8 cellular contexts compared by ENCODE assay signal in the genomic region with DNA sequence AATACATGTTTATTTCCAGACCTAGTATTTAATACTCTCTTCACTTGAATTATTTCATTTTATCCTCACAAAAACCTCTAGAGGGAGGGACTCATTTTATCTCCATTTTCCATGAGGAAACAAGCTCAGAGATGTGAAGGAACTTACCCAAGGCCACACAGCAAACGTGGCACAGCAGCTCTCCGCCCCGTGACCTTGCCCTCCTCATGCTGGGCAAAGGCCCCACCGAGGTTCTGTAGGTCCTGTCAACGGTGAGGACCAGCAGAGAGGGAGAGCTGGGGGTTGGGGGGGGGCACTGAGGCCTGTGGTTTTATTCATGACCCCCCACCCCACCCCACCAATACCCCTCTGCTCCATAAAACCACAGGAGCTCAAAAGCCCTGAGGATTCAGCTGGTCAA. TPM values are rescaled to one million over a fixed set of nuclear protein-coding genes. Genes with fewer than 3 reads are reported as not detected.
A peak's percentile ranks its signal among the peaks of the same experiment; 100 is the strongest.
DNase-seq lines count a peak whose midpoint lies in the region; ATAC-seq, FAIRE-seq and TF ChIP-seq lines count a peak whose summit lies in the region.

No MANE protein-coding gene starts in this region.

- H3K4me1 ChIP-seq in A549 (peaks cover 34% of the 10 kb centered on the region), IMR-90 (ENCODE audit: control insufficient read depth, insufficient read depth, low read length) (peaks cover 44% of the 10 kb centered on the region), muscle layer of duodenum (ENCODE audit: control insufficient read depth in 1 of 2, insufficient read depth in 2 of 2, low read length in 2 of 2) (peaks cover 28 to 57% of the 10 kb centered on the region in 2 donors)

- DNase-seq in A549 (ENCODE audit: low read depth in 1 of 2, low spot score in 1 of 2): no peak
- no peak for DNase-seq in IMR-90
- no peak for DNase-seq in GM10266 (ENCODE audit: extremely low spot score)
- DNase-seq in activated CD4-positive, CD25-positive, alpha-beta regulatory T cell (lab: John Stamatoyannopoulos, UW): no peak

- H4K5ac ChIP-seq in IMR-90 (ENCODE audit: low read depth, low read length): peak overlapping the region; percentile 49

- peaks cover 29% of the 10 kb centered on the region for H3K9me1 ChIP-seq in IMR-90 (ENCODE audit: insufficient read depth, low read length)

- ATAC-seq in A549 (no peak), IMR-90 (ENCODE audit: low read depth) (no peak), GM19397 (IDR thresholded peaks at IDR 0.05; ENCODE audit: unreplicated experiment) (no peak), GM21381 (IDR thresholded peaks at IDR 0.05; ENCODE audit: unreplicated experiment) (no peak)

- peak overlapping the region; percentile 88 for H4K91ac ChIP-seq in IMR-90 (ENCODE audit: insufficient read depth, low read depth, low read length)

- dilution Hi-C loops in IMR-90 (cut with HindIII; ENCODE audit: low sequenced_read_pairs, unreplicated experiment): no loop called here

- no peaks in the 10 kb centered on the region for H3K9me3 ChIP-seq in A549
- H3K9me3 ChIP-seq in IMR-90 (ENCODE audit: control insufficient read depth, insufficient read depth, low read length): no peaks in the 10 kb centered on the region
- H3K9me3 ChIP-seq in muscle layer of duodenum (ENCODE audit: control insufficient read depth in 1 of 2, low read length in 2 of 2): no peaks in the 10 kb centered on the region

- H4K20me1 ChIP-seq in IMR-90 (ENCODE audit: insufficient read depth, low read length): peaks cover 25% of the 10 kb centered on the region; the same call in 1 of the 2 replicates

- peaks cover 12% of the 10 kb centered on the region for H3K36me3 ChIP-seq in IMR-90 (ENCODE audit: control insufficient read depth, insufficient read depth, low read length)
- H3K36me3 ChIP-seq in muscle layer of duodenum (ENCODE audit: control insufficient read depth in 1 of 2, insufficient read depth in 2 of 2, low read length in 2 of 2): peaks cover 0 to 3% of the 10 kb centered on the region in 2 donors

- CTCF ChIA-PET in A549 (lab: Yijun Ruan, JAX) (interaction anchor here (0.6 to 11.5 kb wide), 7 partner anchors 13 to 461 kb away, joined by 3 to 96 read pairs (median 13); partner anchors contain the start of gene DSN1), IMR-90 (lab: Yijun Ruan, JAX) (interaction anchor here (0.6 to 1.0 kb wide), 2 partner anchors 26 to 50 kb away, joined by 3 read pairs; no protein-coding TSS in a partner anchor)

- H2BK20ac ChIP-seq in IMR-90 (ENCODE audit: low read depth, low read length): peak overlapping the region; percentile 47; the same call in 1 of the 2 replicates

- peak overlapping the region; percentile 16; the same call in 1 of the 2 replicates for H3K56ac ChIP-seq in IMR-90 (ENCODE audit: extremely low read depth, insufficient read depth, low read length)

- no peak for FAIRE-seq in A549 (lab: Jason Lieb, UNC)

- TF ChIP-seq POLR2A in A549 (IDR thresholded peaks at IDR 0.05; ENCODE audit: low read length) (no peak), IMR-90 (IDR thresholded peaks at IDR 0.05; ENCODE audit: low read depth, low read length) (no peak)

- H3K9ac ChIP-seq in IMR-90 (ENCODE audit: low read depth, low read length): peak overlapping the region; percentile 43

- H2AK5ac ChIP-seq in IMR-90 (ENCODE audit: low read depth, low read length): peak overlapping the region; percentile 97

- peak overlapping the region; percentile 89 for H2BK5ac ChIP-seq in IMR-90 (ENCODE audit: low read depth, low read length, poor library complexity, severe bottlenecking)

- POLR2A ChIA-PET in A549 (lab: Yijun Ruan, JAX): interaction anchor here (0.5 to 1.4 kb wide), 6 partner anchors 21 to 1666 kb away, joined by 3 to 9 read pairs (median 4); partner anchors contain the start of gene SCAND1
- POLR2A ChIA-PET in IMR-90 (lab: Charles Lee; ENCODE audit: unreplicated experiment): interaction anchor here (1.2 kb wide), 1 partner anchor 25 kb away, joined by 4 read pairs; no protein-coding TSS in a partner anchor

- peak overlapping the region; percentile 92 for H2AK9ac ChIP-seq in IMR-90 (replicated peaks; ENCODE audit: low read depth, low read length, poor library complexity)

- no TSS peak for BruUV-seq in IMR-90 (replicated peaks; lab: Mats Ljungman, UMichigan)

- 67% methylated on average over 5 of the region's 5 CpGs for WGBS in A549 (ENCODE audit: missing lambda C conversion rate)
- no CpG with 5 or more reads among the region's 5 CpGs for WGBS in IMR-90 (ENCODE audit: extremely low coverage in 2 of 2, insufficient read length in 1 of 2), 2 experiments

- H3K4ac ChIP-seq in IMR-90 (ENCODE audit: low read depth, low read length): peak overlapping the region; percentile 95

- TF ChIP-seq RAD21 in A549 (conservative IDR thresholded peaks at IDR 0.05 in 1 of 2, IDR thresholded peaks at IDR 0.05 in 1 of 2) (no peak), IMR-90 (IDR thresholded peaks at IDR 0.05; ENCODE audit: low read length) (no peak)

- H3K27me3 Mint-ChIP-seq in brain: peaks cover 4% of the 10 kb centered on the region

- H4K8ac ChIP-seq in IMR-90 (ENCODE audit: low read depth in 2 of 2, low read length in 2 of 2): peak overlapping the region; percentile 69 to 90

- H3K4me3 ChIP-seq in A549 (peak overlapping the region; percentile 33), IMR-90 (ENCODE audit: insufficient read depth, low read depth, low read length) (no peak overlapping the region), muscle layer of duodenum (ENCODE audit: low read depth in 1 of 2, low read length in 2 of 2) (peak overlapping the region in 1 of 2 donors; percentile 30)

- H3K27ac ChIP-seq in A549 (peak overlapping the region; percentile 87 to 92), IMR-90 (ENCODE audit: insufficient read depth, low read length) (peak overlapping the region; percentile 86), muscle layer of duodenum (ENCODE audit: low read length) (peak overlapping the region; percentile 74)

- H2AFZ ChIP-seq in IMR-90 (replicated peaks; ENCODE audit: low read length, poor library complexity): peak overlapping the region; percentile 84

- peaks cover 45% of the 10 kb centered on the region for H3K36me3 Mint-ChIP-seq in brain

- peak overlapping the region; percentile 50 for H3K18ac ChIP-seq in IMR-90 (ENCODE audit: low read depth, low read length)

- peaks cover 48 to 79% of the 10 kb centered on the region in 2 experiments for H3K79me1 ChIP-seq in IMR-90 (ENCODE audit: low read depth in 1 of 2, low read length in 2 of 2)

- peak overlapping the region in 4 of 5 experiments; percentile 55 to 96 (median 76) for H3K27ac Mint-ChIP-seq in brain

- H3K14ac ChIP-seq in IMR-90 (replicated peaks; ENCODE audit: low read depth, low read length): peak overlapping the region; percentile 85

- H3K27me3 ChIP-seq in IMR-90 (ENCODE audit: control insufficient read depth, insufficient read depth, low read length): no peaks in the 10 kb centered on the region
- no peaks in the 10 kb centered on the region for H3K27me3 ChIP-seq in muscle layer of duodenum (ENCODE audit: low read depth, low read length)

- TF ChIP-seq EP300 in A549 (IDR thresholded peaks at IDR 0.05): no peak

- peak overlapping the region; percentile 93 for H3K4me2 ChIP-seq in A549
- peak overlapping the region; percentile 19; the same call in 1 of the 2 replicates for H3K4me2 ChIP-seq in IMR-90 (ENCODE audit: low read depth, low read length)

- peak overlapping the region in 2 of 5 experiments; percentile 71 to 82 for H3K4me3 Mint-ChIP-seq in brain

- TF ChIP-seq CTCF in A549 (IDR thresholded peaks at IDR 0.05) (no peak), IMR-90 (conservative IDR thresholded peaks at IDR 0.05; ENCODE audit: low read depth, low read length) (no peak), brain (conservative IDR thresholded peaks at IDR 0.05) (no peak), GM10266 (IDR thresholded peaks at IDR 0.05; ENCODE audit: control insufficient read depth, insufficient read depth, low read depth, missing control alignments) (no peak)

- peak overlapping the region; percentile 82 for H2BK120ac ChIP-seq in IMR-90 (ENCODE audit: low read depth, low read length)

- peak overlapping the region; percentile 67 for H3K23ac ChIP-seq in IMR-90 (ENCODE audit: low read depth, low read length)

- in situ Hi-C loops in IMR-90 (cut with MboI; ENCODE audit: low sequenced_read_pairs): no loop called here

- intact Hi-C loops in IMR-90 (cut with micrococcal nuclease): loop anchor here (1.0 kb wide), 1 partner anchor 27 kb away; no protein-coding TSS in a partner anchor

- no peaks in the 10 kb centered on the region for H3K9me3 Mint-ChIP-seq in brain

- peak overlapping the region; percentile 85; the same call in 1 of the 3 replicates for H2BK15ac ChIP-seq in IMR-90 (ENCODE audit: low read depth, low read length)

- peaks cover 53% of the 10 kb centered on the region for H3K4me1 Mint-ChIP-seq in brain

TF ChIP-seq in A549, 52 proteins besides CTCF, POLR2A, EP300 and RAD21 (continues in another document):
- TF ChIP-seq MAZ (IDR thresholded peaks at IDR 0.05; ENCODE audit: borderline replicate concordance, low read depth, low read length): no peak
- TF ChIP-seq MYC (IDR thresholded peaks at IDR 0.05; ENCODE audit: borderline replicate concordance, low read length): no peak
- no peak for TF ChIP-seq HDAC2 (IDR thresholded peaks at IDR 0.05)
- TF ChIP-seq JUNB (IDR thresholded peaks at IDR 0.05): no peak

TF ChIP-seq in IMR-90, 13 proteins besides CTCF, POLR2A, EP300 and RAD21 (continues in another document):
- no peak for TF ChIP-seq RFX5 (IDR thresholded peaks at IDR 0.05; ENCODE audit: low read depth, low read length)
- no peak for TF ChIP-seq NFE2L2 (IDR thresholded peaks at IDR 0.05; ENCODE audit: low read depth, low read length)
- no peak for TF ChIP-seq BHLHE40 (IDR thresholded peaks at IDR 0.05; ENCODE audit: low read depth, low read length)
- no peak for TF ChIP-seq SMC3 (IDR thresholded peaks at IDR 0.05; ENCODE audit: low read depth, low read length)
- TF ChIP-seq RCOR1 (IDR thresholded peaks at IDR 0.05; ENCODE audit: insufficient replicate concordance, low read length): no peak
- no peak for TF ChIP-seq MAZ (IDR thresholded peaks at IDR 0.05; ENCODE audit: borderline replicate concordance, low read depth, low read length)
- TF ChIP-seq MAFK (IDR thresholded peaks at IDR 0.05; ENCODE audit: low read depth, low read length): no peak
- no peak for TF ChIP-seq CHD1 (IDR thresholded peaks at IDR 0.05; ENCODE audit: low read depth, low read length)

RNA-seq across cellular contexts. Expression of gene TLDC2, which starts 40.9 kb away (rescaled TPM):
- polyA plus RNA-seq in A549 (2011; rRNA removed): 0.09 and 0.17 TPM in 2 replicates
- not detected in 2 replicates for polyA plus RNA-seq in A549 (2012; cell fraction: cytosol; rRNA removed)
- not detected in 2 replicates for polyA plus RNA-seq in A549 (2012; cell fraction: nucleus; rRNA removed)
- polyA plus RNA-seq in A549 (2017; fragmentation: RNase III; extraction: RNeasy Plus Mini Kit Qiagen cat#74134 plus additional on column Dnase treatment): 0.04 TPM in 1 of 3 replicates, not detected in the others
- polyA minus RNA-seq in A549 (2011; rRNA and poly(A)+ RNA removed): 0.50 TPM in 1 of 2 replicates, not detected in the other
- under 0.01 and 0.18 TPM in 2 replicates for total RNA-seq in IMR-90 (2012; rRNA removed)
- 0.07 and 0.19 TPM in 2 replicates for polyA plus RNA-seq in IMR-90 (2012; rRNA removed)
- 0.05 and 0.08 TPM in 2 replicates for polyA plus RNA-seq in IMR-90 (2012; cell fraction: cytosol; rRNA removed)
- polyA plus RNA-seq in IMR-90 (2012; cell fraction: nucleus; rRNA removed; ENCODE audit: low replicate concordance): 0.07 and 0.10 TPM in 2 replicates
- not detected for polyA plus RNA-seq in brain (ENCODE audit: insufficient read depth, low read depth, low replicate concordance)
